Comparison of ENCODE assay signal across 18 cellular contexts in genomic region chr5:39062530-39062929, GRCh38.
"Had no signal": no experiment of that assay in that cellular context is flagged by ENCODE, and none has a peak within 500 bp of the region (broad histone marks: within the 10 kb centered on the region; RNA-seq: fewer than 3 reads in every experiment).

No MANE protein-coding gene starts in this region.

- H3K27me3 Mint-ChIP-seq: naive thymus-derived CD4-positive, alpha-beta T cell had no signal

- H3K27me3 ChIP-seq: brain microvascular endothelial cell, right lobe of liver, SJSA1, spleen had no signal

- H3K4me3 ChIP-seq: prostate gland, right lobe of liver, SJSA1, spleen had no signal

- DNase-seq: activated CD4-positive, alpha-beta T cell treated with anti-CD3 and anti-CD28 coated beads for 4 hours; activated naive CD4-positive, alpha-beta T cell treated with Interleukin-2 at 50 U/mL for 16 hours; amygdala; brain microvascular endothelial cell; foreskin melanocyte; kidney; naive thymus-derived CD4-positive, alpha-beta T cell; occipital lobe; right lobe of liver; spleen; stimulated activated CD4-positive, alpha-beta T cell treated with anti-CD3 and anti-CD28 coated beads, Interleukin-1b, Interleukin-23, amount 100 ng/mL, for 48 hours; stimulated activated naive CD4-positive, alpha-beta T cell; substantia nigra; SW 1271; T1000 had no signal

- H3K4me1 ChIP-seq: prostate gland had no signal

- H3K9me3 ChIP-seq: prostate gland, right lobe of liver, SJSA1 had no signal

- H3K27ac ChIP-seq: brain microvascular endothelial cell, prostate gland, right lobe of liver, SJSA1, spleen had no signal

- H3K36me3 ChIP-seq: prostate gland, right lobe of liver had no signal

- ATAC-seq: esophagus mucosa; naive thymus-derived CD4-positive, alpha-beta T cell; right lobe of liver had no signal
